Comparison of ENCODE assay signal across 9 cellular contexts in genomic region chr5:177312649-177313181, GRCh38. TPM values are rescaled to one million over a fixed set of nuclear protein-coding genes. Genes with fewer than 3 reads are reported as not detected.
A peak's percentile ranks its signal among the peaks of the same experiment; 100 is the strongest.
DNase-seq lines count a peak whose midpoint lies in the region; ATAC-seq, FAIRE-seq and TF ChIP-seq lines count a peak whose summit lies in the region.
"Had no signal": no experiment of that assay in that cellular context is flagged by ENCODE, and none has a peak within 500 bp of the region (broad histone marks: within the 10 kb centered on the region; RNA-seq: fewer than 3 reads in every experiment).

No MANE protein-coding gene starts in this region.

- ATAC-seq in GM18907 (IDR thresholded peaks at IDR 0.05; ENCODE audit: unreplicated experiment) (peak; percentile 24), HG03135 (IDR thresholded peaks at IDR 0.05; ENCODE audit: unreplicated experiment) (peak; percentile 31)

- peak overlapping the region; percentile 76 for H3K4me2 ChIP-seq in endothelial cell of umbilical vein (ENCODE audit: insufficient read depth, low read length)

- no peaks in the 10 kb centered on the region for H3K9me3 Mint-ChIP-seq in progenitor cell of endocrine pancreas (ENCODE audit: low read depth)

- H2AFZ ChIP-seq in endothelial cell of umbilical vein (ENCODE audit: low read depth, low read length), result peak overlapping the region; percentile 19

- H3K27me3 ChIP-seq in endothelial cell of umbilical vein (ENCODE audit: control insufficient read depth in 2 of 2, insufficient read depth in 2 of 2, low read length in 2 of 2), result no peaks in the 10 kb centered on the region

- TF ChIP-seq CTCF in endothelial cell of umbilical vein (IDR thresholded peaks at IDR 0.05; ENCODE audit: extremely low read depth in 1 of 2, insufficient read depth in 1 of 2, low read depth in 1 of 2, low read length in 2 of 2), result no peak
- no peak for TF ChIP-seq CTCF in progenitor cell of endocrine pancreas (IDR thresholded peaks at IDR 0.05; ENCODE audit: unreplicated experiment)

- H3K9ac ChIP-seq in endothelial cell of umbilical vein (replicated peaks; ENCODE audit: extremely low read depth, insufficient read depth, low read length), result peak overlapping the region; percentile 50

- H3K9me1 ChIP-seq in endothelial cell of umbilical vein (replicated peaks; ENCODE audit: control insufficient read depth, extremely low read depth, insufficient read depth, low read length), result no peaks in the 10 kb centered on the region

- peaks cover 4% of the 10 kb centered on the region for H3K36me3 Mint-ChIP-seq in progenitor cell of endocrine pancreas (ENCODE audit: insufficient read depth)

- no peaks in the 10 kb centered on the region for H4K20me1 ChIP-seq in endothelial cell of umbilical vein (replicated peaks; ENCODE audit: control insufficient read depth, extremely low read depth, insufficient read depth, low read length)

- H3K27ac Mint-ChIP-seq in progenitor cell of endocrine pancreas, result peak overlapping the region; percentile 69

- dilution Hi-C loops in endothelial cell of umbilical vein (cut with MboI; ENCODE audit: extremely low pct_ligation_motif_present, low sequenced_read_pairs), result no loop called here

- no peaks in the 10 kb centered on the region for H3K9me3 ChIP-seq in endothelial cell of umbilical vein (replicated peaks; ENCODE audit: control insufficient read depth, insufficient read depth, low read length)

- CTCF ChIA-PET in endothelial cell of umbilical vein (lab: Charles Lee), result interaction anchor here (1.0 to 1.2 kb wide), 4 partner anchors 15 to 199 kb away, joined by 4 to 9 read pairs (median 4); no protein-coding TSS in a partner anchor

- peaks cover 22% of the 10 kb centered on the region for H3K4me1 ChIP-seq in endothelial cell of umbilical vein (ENCODE audit: control insufficient read depth, extremely low read depth, insufficient read depth, low read length)

- peaks cover 12% of the 10 kb centered on the region for H3K4me1 Mint-ChIP-seq in progenitor cell of endocrine pancreas (ENCODE audit: low read depth)

- intact Hi-C loops in endothelial cell of umbilical vein (cut with micrococcal nuclease), result loop anchor here (1.0 to 5.0 kb wide), 5 partner anchors 9 to 660 kb away; partner anchors contain the start of genes LMAN2, PRELID1 and RAB24

- POLR2A ChIA-PET in endothelial cell of umbilical vein (lab: Charles Lee), result no interaction called here

- BruUV-seq in endothelial cell of umbilical vein (replicated peaks; lab: Mats Ljungman, UMichigan), result TSS peak; percentile 75

- peak overlapping the region; percentile 21 to 43 (median 26) for H3K4me3 ChIP-seq in endothelial cell of umbilical vein (replicated peaks in 1 of 3; ENCODE audit: insufficient read depth in 1 of 3, low read depth in 1 of 3, low read length in 3 of 3)

- peaks cover 10% of the 10 kb centered on the region for H3K79me2 ChIP-seq in endothelial cell of umbilical vein (ENCODE audit: control insufficient read depth, insufficient read depth, low read length)

- H3K4me3 Mint-ChIP-seq in progenitor cell of endocrine pancreas (ENCODE audit: low read depth), result peak overlapping the region; percentile 67

- no peak for TF ChIP-seq POLR2A in endothelial cell of umbilical vein (IDR thresholded peaks at IDR 0.05; ENCODE audit: low read depth, low read length)

- no peak for FAIRE-seq in endothelial cell of umbilical vein (lab: Jason Lieb, UNC)
- FAIRE-seq: colon had no signal

- peak overlapping the region; percentile 54 for H3K27ac ChIP-seq in endothelial cell of umbilical vein (ENCODE audit: insufficient read depth, low read depth, low read length)
- no peak overlapping the region for H3K27ac ChIP-seq in caudate nucleus (ENCODE audit: low read depth, low read length)

- H3K36me3 ChIP-seq in endothelial cell of umbilical vein (ENCODE audit: control insufficient read depth in 2 of 2, extremely low read depth in 1 of 2, insufficient read depth in 2 of 2, low read length in 2 of 2), result peaks cover 0 to 6% of the 10 kb centered on the region in 2 experiments

- DNase-seq in DMS 273 (lab: John Stamatoyannopoulos, UW; ENCODE audit: unreplicated experiment) (peak; percentile 62), DMS 273 treated with DMSO at 0.1 percent for 48 hours (lab: John Stamatoyannopoulos, UW) (no peak), RPMI8226 (peak; percentile 87), endothelial cell of umbilical vein (ENCODE audit: low read depth, low spot score) (no peak), progenitor cell of endocrine pancreas (ENCODE audit: low spot score, unreplicated experiment) (no peak), caudate nucleus (lab: John Stamatoyannopoulos, UW) (no peak)

- no peaks in the 10 kb centered on the region for H3K27me3 Mint-ChIP-seq in progenitor cell of endocrine pancreas

TF ChIP-seq in endothelial cell of umbilical vein, 7 proteins besides CTCF, POLR2A, EP300 and RAD21:
- no peak for TF ChIP-seq EZH2 (IDR thresholded peaks at IDR 0.05; ENCODE audit: borderline replicate concordance, low read depth, low read length, severe bottlenecking)
- TF ChIP-seq GATA2 (IDR thresholded peaks at IDR 0.05; ENCODE audit: insufficient read depth, insufficient read length, low read depth, low read length), result no peak
- no peak for TF ChIP-seq POLR2AphosphoS5 (IDR thresholded peaks at IDR 0.05; ENCODE audit: insufficient read depth, low read depth, low read length)
- no peak for TF ChIP-seq FOS (IDR thresholded peaks at IDR 0.05; ENCODE audit: borderline replicate concordance, insufficient read depth, low read length)
- TF ChIP-seq MYC (IDR thresholded peaks at IDR 0.05; ENCODE audit: low read depth, low read length), result no peak
- no peak for TF ChIP-seq JUN (IDR thresholded peaks at IDR 0.05; ENCODE audit: borderline replicate concordance, insufficient read depth, insufficient read length, low read depth)
- no peak for TF ChIP-seq MAX (IDR thresholded peaks at IDR 0.05; ENCODE audit: insufficient read depth, insufficient read length)

RNA-seq across cellular contexts. Expression of gene MXD3, which starts 1.0 kb away (rescaled TPM):
- total RNA-seq in endothelial cell of umbilical vein (30.5 and 44.2 TPM in 2 replicates), progenitor cell of endocrine pancreas (20.1 and 20.6 TPM in 2 replicates)
- 38.4 and 49.9 TPM in 2 replicates for polyA plus RNA-seq in endothelial cell of umbilical vein
- 13.9 and 28.1 TPM in 2 replicates for polyA plus RNA-seq in endothelial cell of umbilical vein (2011; cell fraction: cytosol; rRNA removed)
- 37.6 and 47.7 TPM in 2 replicates for polyA plus RNA-seq in endothelial cell of umbilical vein (2011; cell fraction: nucleus; rRNA removed)
- polyA plus RNA-seq in endothelial cell of umbilical vein (2012), result 5.6 and 6.2 TPM in 2 replicates
- polyA minus RNA-seq in endothelial cell of umbilical vein, result 7.9 and 9.5 TPM in 2 replicates
- 17.3 TPM for polyA minus RNA-seq in endothelial cell of umbilical vein (2011; cell fraction: cytosol; rRNA and poly(A)+ RNA removed)
- polyA minus RNA-seq in endothelial cell of umbilical vein (2011; cell fraction: nucleus; rRNA and poly(A)+ RNA removed), result 10.5 and 18.2 TPM in 2 replicates

RNA-seq across cellular contexts. Expression of gene PRELID1, which starts 9.1 kb away (rescaled TPM):
- total RNA-seq in endothelial cell of umbilical vein (201 and 203 TPM in 2 replicates), progenitor cell of endocrine pancreas (94.0 and 114 TPM in 2 replicates)
- 293 and 356 TPM in 2 replicates for polyA plus RNA-seq in endothelial cell of umbilical vein
- 308 and 363 TPM in 2 replicates for polyA plus RNA-seq in endothelial cell of umbilical vein (2011; cell fraction: cytosol; rRNA removed)
- 110 and 116 TPM in 2 replicates for polyA plus RNA-seq in endothelial cell of umbilical vein (2011; cell fraction: nucleus; rRNA removed)
- 140 and 160 TPM in 2 replicates for polyA plus RNA-seq in endothelial cell of umbilical vein (2012)
- 116 and 133 TPM in 2 replicates for polyA minus RNA-seq in endothelial cell of umbilical vein
- 138 TPM for polyA minus RNA-seq in endothelial cell of umbilical vein (2011; cell fraction: cytosol; rRNA and poly(A)+ RNA removed)
- polyA minus RNA-seq in endothelial cell of umbilical vein (2011; cell fraction: nucleus; rRNA and poly(A)+ RNA removed), result 22.7 TPM in 2 replicates

RNA-seq across cellular contexts. Expression of gene RAB24, which starts 9.2 kb away (rescaled TPM):
- total RNA-seq in endothelial cell of umbilical vein, result 20.6 and 20.7 TPM in 2 replicates
- polyA plus RNA-seq in endothelial cell of umbilical vein, result 43.6 and 44.0 TPM in 2 replicates
- polyA plus RNA-seq in endothelial cell of umbilical vein (2011; cell fraction: cytosol; rRNA removed), result 32.0 and 40.5 TPM in 2 replicates
- polyA plus RNA-seq in endothelial cell of umbilical vein (2011; cell fraction: nucleus; rRNA removed), result 103 and 115 TPM in 2 replicates
- polyA plus RNA-seq in endothelial cell of umbilical vein (2012), result 14.9 and 21.9 TPM in 2 replicates
- 12.3 and 12.4 TPM in 2 replicates for polyA minus RNA-seq in endothelial cell of umbilical vein
- 6.3 TPM for polyA minus RNA-seq in endothelial cell of umbilical vein (2011; cell fraction: cytosol; rRNA and poly(A)+ RNA removed)
- 7.5 and 10.4 TPM in 2 replicates for polyA minus RNA-seq in endothelial cell of umbilical vein (2011; cell fraction: nucleus; rRNA and poly(A)+ RNA removed)
- total RNA-seq in progenitor cell of endocrine pancreas, result 26.9 and 30.0 TPM in 2 replicates

RNA-seq across cellular contexts. Expression of gene LMAN2, which starts 38.8 kb away (rescaled TPM):
- total RNA-seq in endothelial cell of umbilical vein (151 and 160 TPM in 2 replicates), progenitor cell of endocrine pancreas (106 and 111 TPM in 2 replicates)
- polyA plus RNA-seq in endothelial cell of umbilical vein, result 370 and 475 TPM in 2 replicates
- polyA plus RNA-seq in endothelial cell of umbilical vein (2011; cell fraction: cytosol; rRNA removed), result 338 and 363 TPM in 2 replicates
- 205 and 244 TPM in 2 replicates for polyA plus RNA-seq in endothelial cell of umbilical vein (2011; cell fraction: nucleus; rRNA removed)
- 154 and 161 TPM in 2 replicates for polyA plus RNA-seq in endothelial cell of umbilical vein (2012)
- 316 and 343 TPM in 2 replicates for polyA minus RNA-seq in endothelial cell of umbilical vein
- polyA minus RNA-seq in endothelial cell of umbilical vein (2011; cell fraction: cytosol; rRNA and poly(A)+ RNA removed), result 192 TPM
- polyA minus RNA-seq in endothelial cell of umbilical vein (2011; cell fraction: nucleus; rRNA and poly(A)+ RNA removed), result 84.3 and 117 TPM in 2 replicates

RNA-seq across cellular contexts. Expression of gene RGS14, which starts 45.0 kb away (rescaled TPM):
- total RNA-seq in endothelial cell of umbilical vein, result 4.3 and 4.8 TPM in 2 replicates
- 7.3 and 9.9 TPM in 2 replicates for polyA plus RNA-seq in endothelial cell of umbilical vein
- 5.6 and 7.6 TPM in 2 replicates for polyA plus RNA-seq in endothelial cell of umbilical vein (2011; cell fraction: cytosol; rRNA removed)
- 8.4 and 11.2 TPM in 2 replicates for polyA plus RNA-seq in endothelial cell of umbilical vein (2011; cell fraction: nucleus; rRNA removed)
- polyA plus RNA-seq in endothelial cell of umbilical vein (2012), result 5.1 and 7.5 TPM in 2 replicates
- polyA minus RNA-seq in endothelial cell of umbilical vein, result 4.1 and 4.2 TPM in 2 replicates
- polyA minus RNA-seq in endothelial cell of umbilical vein (2011; cell fraction: cytosol; rRNA and poly(A)+ RNA removed), result 1.6 TPM
- 2.2 and 3.8 TPM in 2 replicates for polyA minus RNA-seq in endothelial cell of umbilical vein (2011; cell fraction: nucleus; rRNA and poly(A)+ RNA removed)
- total RNA-seq in progenitor cell of endocrine pancreas, result 13.0 and 15.0 TPM in 2 replicates

Comparison
In these comparisons a context has a peak if more than half of its experiments do, and no peak if none do; other contexts are left out.
1. DNase-seq: peak in DMS 273 (single experiment) and RPMI8226 (single experiment); none in DMS 273 treated with DMSO at 0.1 percent for 48 hours (single experiment), endothelial cell of umbilical vein (single experiment), progenitor cell of endocrine pancreas (single experiment) and caudate nucleus (0 of 61).